21 cellular contexts compared by ENCODE assay signal in genomic region chr13:112469071-112469745, GRCh38.
"Had no signal": no experiment of that assay in that cellular context is flagged by ENCODE, and none has a peak within 500 bp of the region (broad histone marks: within the 10 kb centered on the region; RNA-seq: fewer than 3 reads in every experiment).

No MANE protein-coding gene starts in this region.

- H3K9me3 ChIP-seq: right atrium auricular region, testis, transverse colon, uterus had no signal

- DNase-seq: activated CD4-positive, alpha-beta T cell treated with anti-CD3 and anti-CD28 coated beads for 48 hours; activated CD4-positive, alpha-beta T cell treated with anti-CD3 and anti-CD28 coated beads, Interleukin-2, amount 50 U/mL, for 48 hours; activated T-cell treated with anti-CD3 and anti-CD28 coated beads, Interleukin-2, amount 50 U/mL, for 48 hours; endodermal cell; left colon; natural killer cell; stimulated activated CD4-positive, alpha-beta T cell treated with anti-CD3 and anti-CD28 coated beads, Interleukin-2, amount 100 ng/mL, for 48 hours; stimulated activated naive CD8-positive, alpha-beta T cell treated with anti-CD3 and anti-CD28 coated beads, Interleukin-15, Interleukin-2, amounts not matched to agents 100 U/mL and 50 U/mL, for 24 hours; testis; transverse colon; uterus; WERI-Rb-1 had no signal

- H3K27ac ChIP-seq: breast epithelium, neural progenitor cell, right atrium auricular region, testis, transverse colon, uterus, WERI-Rb-1 had no signal

- H3K36me3 Mint-ChIP-seq: natural killer cell, neural progenitor cell had no signal

- H3K36me3 ChIP-seq: breast epithelium, neural progenitor cell, right atrium auricular region, transverse colon, uterus, WERI-Rb-1 had no signal

- ATAC-seq: activated CD4-positive, CD25-positive, alpha-beta regulatory T cell treated with anti-CD3 and anti-CD28 coated beads, Interleukin-2, amount 50 U/mL, for 24 hours; activated naive CD4-positive, alpha-beta T cell treated with anti-CD3 and anti-CD28 coated beads, Interleukin-2, amount 50 U/mL, for 72 hours; left colon; natural killer cell; stimulated activated naive CD8-positive, alpha-beta T cell treated with anti-CD3 and anti-CD28 coated beads, Interleukin-15, Interleukin-2, amounts not matched to agents 100 U/mL and 50 U/mL, for 24 hours had no signal

- H3K4me1 ChIP-seq: breast epithelium, neural progenitor cell, right atrium auricular region, testis, transverse colon, uterus had no signal

- H3K27me3 ChIP-seq: breast epithelium, neural progenitor cell, right atrium auricular region, testis, transverse colon, uterus had no signal

- H3K4me3 ChIP-seq: breast epithelium, neural progenitor cell, right atrium auricular region, testis, transverse colon, uterus had no signal

- H3K27me3 Mint-ChIP-seq: central memory CD8-positive, alpha-beta T cell; memory B cell had no signal

- H3K4me1 Mint-ChIP-seq: central memory CD8-positive, alpha-beta T cell; endodermal cell; memory B cell; natural killer cell; neural progenitor cell had no signal

- H3K9me3 Mint-ChIP-seq: activated T-helper 2 cell treated with anti-CD3 and anti-CD28 coated beads, Interferon-gamma antibody, Interleukin-2, Interleukin-4, amounts not matched to agents 10 μg/mL and 5 μg/mL and 100 μg/mL, durations not matched to agents 14 hours and 24 hours and 36 hours; central memory CD8-positive, alpha-beta T cell; dendritic cell treated with granulocyte-macrophage colony-stimulating factor and Interleukin-4, amounts not matched to agents 40 ng/mL and 50 ng/mL, for 4 days; natural killer cell had no signal

- H3K4me3 Mint-ChIP-seq: central memory CD8-positive, alpha-beta T cell; dendritic cell treated with granulocyte-macrophage colony-stimulating factor and Interleukin-4, amounts not matched to agents 40 ng/mL and 50 ng/mL, for 4 days; endodermal cell; memory B cell; natural killer cell; neural progenitor cell had no signal

- H3K27ac Mint-ChIP-seq: activated naive CD4-positive, alpha-beta T cell treated with anti-CD3 and anti-CD28 coated beads, Interleukin-2, amount 50 U/mL, for 72 hours; activated T-helper 2 cell treated with anti-CD3 and anti-CD28 coated beads, Interferon-gamma antibody, Interleukin-2, Interleukin-4, amounts not matched to agents 10 μg/mL and 5 μg/mL and 100 μg/mL, durations not matched to agents 14 hours and 24 hours and 36 hours; dendritic cell treated with granulocyte-macrophage colony-stimulating factor and Interleukin-4, amounts not matched to agents 40 ng/mL and 50 ng/mL, for 4 days; endodermal cell; memory B cell; natural killer cell; neural progenitor cell had no signal
